8 cellular contexts compared by ENCODE assay signal in genomic region chr2:112627060-112628040, GRCh38. TPM values are rescaled to one million over a fixed set of nuclear protein-coding genes. Genes with fewer than 3 reads are reported as not detected.
DNase-seq lines count a peak whose midpoint lies in the region; ATAC-seq and TF ChIP-seq lines count a peak whose summit lies in the region.

No MANE protein-coding gene starts in this region.

- TF ChIP-seq CTCF in KMS-11 (conservative IDR thresholded peaks at IDR 0.05; ENCODE audit: low read depth, low read length), result no peak

- H3K36me3 ChIP-seq in KMS-11 (ENCODE audit: insufficient read depth) (no peaks in the 10 kb centered on the region), H7 (replicated peaks; ENCODE audit: control insufficient read depth, insufficient read depth, low read length) (no peaks in the 10 kb centered on the region)

- H3K4me2 ChIP-seq in KMS-11, result peak overlapping the region; percentile 54

- H3K4me3 ChIP-seq in KMS-11 (IDR thresholded peaks at IDR 0.05; ENCODE audit: insufficient read depth, low read depth, low read length) (peak overlapping the region; percentile 49), H7 (ENCODE audit: insufficient read depth, low read depth, low read length) (no peak overlapping the region)

- H3K4me3 Mint-ChIP-seq in activated naive CD8-positive, alpha-beta T cell treated with anti-CD3 and anti-CD28 coated beads, Interleukin-2, amount 10 ng/mL, durations not matched to agents 7 days and 5 days, result peak overlapping the region; percentile 50
- peak overlapping the region; percentile 62 for H3K4me3 Mint-ChIP-seq in stimulated activated effector memory CD8-positive, alpha-beta T cell treated with anti-CD3 and anti-CD28 coated beads, Interleukin-12 subunit alpha, Interleukin-12 subunit beta, amount 100 ng/mL, for 72 hours

- intact Hi-C loops in left ventricle myocardium superior (cut with micrococcal nuclease), result loop anchor here (2.0 to 10.0 kb wide), 2 partner anchors 57 to 99 kb away; no protein-coding TSS in a partner anchor

- no peak overlapping the region for H3K9ac ChIP-seq in KMS-11

- H3K27ac ChIP-seq in KMS-11, result no peak overlapping the region

- H2AFZ ChIP-seq in KMS-11 (ENCODE audit: low read depth), result peak overlapping the region; percentile 64

- H3K9me3 Mint-ChIP-seq in activated naive CD8-positive, alpha-beta T cell treated with anti-CD3 and anti-CD28 coated beads, Interleukin-2, amount 10 ng/mL, durations not matched to agents 7 days and 5 days, result no peaks in the 10 kb centered on the region
- H3K9me3 Mint-ChIP-seq in stimulated activated effector memory CD8-positive, alpha-beta T cell treated with anti-CD3 and anti-CD28 coated beads, Interleukin-12 subunit alpha, Interleukin-12 subunit beta, amount 100 ng/mL, for 72 hours, result no peaks in the 10 kb centered on the region

- no peaks in the 10 kb centered on the region for H3K79me2 ChIP-seq in KMS-11 (ENCODE audit: insufficient read depth, low read depth)

- peaks cover 61% of the 10 kb centered on the region for H3K4me1 Mint-ChIP-seq in activated naive CD8-positive, alpha-beta T cell treated with anti-CD3 and anti-CD28 coated beads, Interleukin-2, amount 10 ng/mL, durations not matched to agents 7 days and 5 days
- peaks cover 78% of the 10 kb centered on the region for H3K4me1 Mint-ChIP-seq in stimulated activated effector memory CD8-positive, alpha-beta T cell treated with anti-CD3 and anti-CD28 coated beads, Interleukin-12 subunit alpha, Interleukin-12 subunit beta, amount 100 ng/mL, for 72 hours

- POLR2A ChIA-PET in activated naive CD8-positive, alpha-beta T cell treated with anti-CD3 and anti-CD28 coated beads, Interleukin-2, amount 10 ng/mL, durations not matched to agents 7 days and 5 days (lab: Charles Lee), result interaction anchor here (1.0 to 14.3 kb wide), 6 partner anchors 9 to 100 kb away, joined by 3 to 293 read pairs (median 7); partner anchors contain the start of gene SLC20A1

- no peak for ATAC-seq in activated naive CD8-positive, alpha-beta T cell treated with anti-CD3 and anti-CD28 coated beads, Interleukin-2, amount 10 ng/mL, durations not matched to agents 7 days and 5 days (ENCODE audit: low read depth)
- ATAC-seq in left ventricle myocardium superior (peak; percentile 93), GM18517 (IDR thresholded peaks at IDR 0.05; ENCODE audit: unreplicated experiment) (no peak)
- ATAC-seq in stimulated activated effector memory CD8-positive, alpha-beta T cell treated with anti-CD3 and anti-CD28 coated beads, Interleukin-12 subunit alpha, Interleukin-12 subunit beta, amount 100 ng/mL, for 72 hours, result peak; percentile 1

- peak overlapping the region; percentile 85 for H3K27ac Mint-ChIP-seq in activated naive CD8-positive, alpha-beta T cell treated with anti-CD3 and anti-CD28 coated beads, Interleukin-2, amount 10 ng/mL, durations not matched to agents 7 days and 5 days
- peak overlapping the region; percentile 64 for H3K27ac Mint-ChIP-seq in stimulated activated effector memory CD8-positive, alpha-beta T cell treated with anti-CD3 and anti-CD28 coated beads, Interleukin-12 subunit alpha, Interleukin-12 subunit beta, amount 100 ng/mL, for 72 hours

- H3K27me3 ChIP-seq in KMS-11 (ENCODE audit: insufficient read depth, low read depth), result peaks cover 7% of the 10 kb centered on the region; the same call in 1 of the 2 replicates
- no peaks in the 10 kb centered on the region for H3K27me3 ChIP-seq in H7 (ENCODE audit: control insufficient read depth, insufficient read depth, low read length)

- H3K36me3 Mint-ChIP-seq in activated naive CD8-positive, alpha-beta T cell treated with anti-CD3 and anti-CD28 coated beads, Interleukin-2, amount 10 ng/mL, durations not matched to agents 7 days and 5 days, result peaks cover 2% of the 10 kb centered on the region
- H3K36me3 Mint-ChIP-seq in stimulated activated effector memory CD8-positive, alpha-beta T cell treated with anti-CD3 and anti-CD28 coated beads, Interleukin-12 subunit alpha, Interleukin-12 subunit beta, amount 100 ng/mL, for 72 hours, result peaks cover 7% of the 10 kb centered on the region

- peaks cover 3% of the 10 kb centered on the region for H3K27me3 Mint-ChIP-seq in activated naive CD8-positive, alpha-beta T cell treated with anti-CD3 and anti-CD28 coated beads, Interleukin-2, amount 10 ng/mL, durations not matched to agents 7 days and 5 days

- peak; percentile 88 for DNase-seq in AG08395 (ENCODE audit: low spot score)
- no peak for DNase-seq in activated naive CD8-positive, alpha-beta T cell treated with anti-CD3 and anti-CD28 coated beads, Interleukin-2, amount 10 ng/mL, durations not matched to agents 7 days and 5 days
- DNase-seq in left ventricle myocardium superior, result peak; percentile 55
- DNase-seq in stimulated activated effector memory CD8-positive, alpha-beta T cell treated with anti-CD3 and anti-CD28 coated beads, Interleukin-12 subunit alpha, Interleukin-12 subunit beta, amount 100 ng/mL, for 72 hours (ENCODE audit: low spot score in 2 of 2), result no peak
- DNase-seq in stimulated activated CD4-positive, alpha-beta T cell treated with anti-CD3 and anti-CD28 coated beads, Interleukin-1b, Interleukin-23, amount 100 ng/mL, for 48 hours, result no peak
- DNase-seq in H7, result no peak

- no peaks in the 10 kb centered on the region for H4K20me1 ChIP-seq in KMS-11 (ENCODE audit: insufficient read depth)

- peaks cover 16% of the 10 kb centered on the region for H3K4me1 ChIP-seq in KMS-11 (ENCODE audit: low read depth, poor library complexity, severe bottlenecking)

RNA-seq across cellular contexts. Expression of gene SLC20A1, which starts 18.4 kb away (rescaled TPM):
- 100 to 1,000 TPM; 105 to 113 TPM for total RNA-seq in activated naive CD8-positive, alpha-beta T cell treated with anti-CD3 and anti-CD28 coated beads, Interleukin-2, amount 10 ng/mL, durations not matched to agents 7 days and 5 days
- total RNA-seq in left ventricle myocardium superior, result 10.8 TPM
- total RNA-seq in H7 (2014; rRNA removed; shearing (Covaris generic)), result 33.6 and 34.3 TPM in 2 replicates

RNA-seq across cellular contexts. Expression of gene CHCHD5, which starts 42.9 kb away (rescaled TPM):
- total RNA-seq in activated naive CD8-positive, alpha-beta T cell treated with anti-CD3 and anti-CD28 coated beads, Interleukin-2, amount 10 ng/mL, durations not matched to agents 7 days and 5 days, result 10 to 100 TPM; 32.1 to 35.2 TPM
- 24.8 TPM for total RNA-seq in left ventricle myocardium superior
- total RNA-seq in H7 (2014; rRNA removed; shearing (Covaris generic)), result 19.0 and 40.9 TPM in 2 replicates

Comparison
In these comparisons a context has a peak if more than half of its experiments do, and no peak if none do; other contexts are left out.
1. DNase-seq: peak in AG08395 (single experiment) and left ventricle myocardium superior (single experiment); none in activated naive CD8-positive, alpha-beta T cell treated with anti-CD3 and anti-CD28 coated beads, Interleukin-2, amount 10 ng/mL, durations not matched to agents 7 days and 5 days (single experiment), stimulated activated effector memory CD8-positive, alpha-beta T cell treated with anti-CD3 and anti-CD28 coated beads, Interleukin-12 subunit alpha, Interleukin-12 subunit beta, amount 100 ng/mL, for 72 hours (0 of 2), stimulated activated CD4-positive, alpha-beta T cell treated with anti-CD3 and anti-CD28 coated beads, Interleukin-1b, Interleukin-23, amount 100 ng/mL, for 48 hours (single experiment) and H7 (single experiment).
2. ATAC-seq: peak in left ventricle myocardium superior (single experiment) and stimulated activated effector memory CD8-positive, alpha-beta T cell treated with anti-CD3 and anti-CD28 coated beads, Interleukin-12 subunit alpha, Interleukin-12 subunit beta, amount 100 ng/mL, for 72 hours (single experiment); none in activated naive CD8-positive, alpha-beta T cell treated with anti-CD3 and anti-CD28 coated beads, Interleukin-2, amount 10 ng/mL, durations not matched to agents 7 days and 5 days (single experiment) and GM18517 (single experiment).